ENCODE assay signal across 7 cellular contexts in the genomic region with DNA sequence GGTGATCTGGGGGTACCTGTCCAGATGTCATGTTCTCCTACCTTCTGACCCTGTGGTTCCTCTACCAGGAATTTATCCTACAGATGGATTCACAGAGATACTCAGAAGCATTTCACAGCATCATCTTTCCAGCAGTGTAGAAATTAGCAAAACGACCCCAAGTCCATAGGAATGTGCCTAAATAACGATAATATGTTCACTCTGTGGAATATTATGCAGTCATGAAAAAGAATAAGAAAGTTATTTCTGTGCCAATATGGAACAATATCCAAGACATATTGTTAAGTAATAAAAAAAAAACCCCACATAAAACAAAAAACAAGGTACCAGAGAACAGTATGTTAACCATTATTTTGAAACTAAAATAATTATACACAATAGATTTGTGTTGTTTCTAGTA.
"Had no signal": no experiment of that assay in that cellular context is flagged by ENCODE, and none has a peak within 500 bp of the region (broad histone marks: within the 10 kb centered on the region; RNA-seq: fewer than 3 reads in every experiment).

No MANE protein-coding gene starts in this region.

- H3K27ac ChIP-seq: KMS-11 had no signal

- FAIRE-seq: HTR-8/SVneo had no signal

- H3K9me3 ChIP-seq: HAP-1 had no signal

- H3K4me3 ChIP-seq: GM23338, HAP-1 had no signal

- H3K4me1 ChIP-seq: HAP-1 had no signal

- DNase-seq: H7, IMR-90, KBM-7 had no signal

- H3K4me2 ChIP-seq: KMS-11 had no signal

- H3K9ac ChIP-seq: KMS-11 had no signal

- H2AFZ ChIP-seq: GM23338 had no signal

- H3K36me3 ChIP-seq: HAP-1 had no signal
